In the genomic region with DNA sequence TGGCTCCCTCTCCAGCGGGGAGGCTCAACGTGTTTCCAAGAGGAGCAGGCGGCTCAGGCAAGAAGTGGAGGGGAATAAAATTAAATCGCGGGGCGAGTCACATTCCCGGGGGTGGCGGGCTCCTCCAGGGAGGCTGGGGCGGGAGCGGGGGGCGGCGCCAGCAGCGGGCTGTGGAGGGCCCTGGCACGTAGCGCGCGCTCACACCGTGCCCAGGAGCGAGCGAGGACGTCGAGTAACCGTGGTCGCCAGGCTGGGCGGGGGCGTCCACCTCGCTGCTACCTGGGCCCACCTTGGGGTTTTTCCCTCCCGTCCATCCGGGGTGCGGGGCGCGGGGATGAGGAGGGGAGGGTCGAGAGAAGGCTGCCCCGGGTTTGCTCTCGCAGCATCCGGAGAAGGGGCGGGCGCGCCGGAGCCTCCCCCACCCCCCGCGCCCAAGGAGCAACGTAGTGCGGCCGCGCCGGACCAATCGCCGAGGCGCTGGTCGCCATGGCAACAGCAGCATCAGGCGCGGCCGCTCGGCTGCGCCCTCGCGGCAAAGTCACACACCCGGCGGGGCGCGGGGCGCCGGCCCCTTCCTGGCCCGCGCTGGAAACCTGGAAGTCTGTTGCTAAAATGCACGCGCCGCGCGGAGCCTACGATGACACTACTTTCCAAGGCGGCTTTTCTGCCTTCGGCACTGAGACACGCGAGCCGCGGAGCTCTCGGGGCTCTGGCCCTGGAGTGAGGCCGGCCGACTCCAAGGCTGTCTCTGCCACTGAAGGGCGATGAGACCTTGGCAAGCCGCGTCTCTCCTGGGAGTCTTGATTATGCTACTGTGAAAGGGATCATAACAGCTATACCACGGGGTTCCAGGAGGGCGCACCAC, we compare ENCODE assay signal across 8 cellular contexts. TPM values are rescaled to one million over a fixed set of nuclear protein-coding genes. Genes with fewer than 3 reads are reported as not detected.
DNase-seq lines count a peak whose midpoint lies in the region; ATAC-seq lines count a peak whose summit lies in the region.

A gene (minus strand): TSS at position 388 of the 865 bp plus-strand sequence. CDS start 415 bp downstream, outside the sequence.

- peak; percentile 45 for ATAC-seq in HG03108 (IDR thresholded peaks at IDR 0.05; ENCODE audit: unreplicated experiment)

- intact Hi-C loops in T-helper 2 cell treated with Interferon-gamma antibody and Interleukin-4, amounts not matched to agents 100 ng/mL and 5 ng/mL, for 36 hours (cut with micrococcal nuclease), result no loop called here

- DNase-seq in DMS153 (lab: John Stamatoyannopoulos, UW) (peak; percentile 43), DMS153 treated with DMSO at 0.1 percent for 48 hours (lab: John Stamatoyannopoulos, UW; ENCODE audit: unreplicated experiment) (no peak), astrocyte of the hippocampus (ENCODE audit: low read depth, low spot score) (peak; percentile 79), iris pigment epithelial cell (ENCODE audit: low read depth) (peak; percentile 11), hepatic stellate cell (ENCODE audit: low spot score) (no peak)
- DNase-seq in stimulated activated CD4-positive, alpha-beta T cell treated with anti-CD3 and anti-CD28 coated beads, Interleukin-15, amount 100 ng/mL, for 24 hours, result peak; percentile 86

RNA-seq across cellular contexts. Expression of the gene that starts here (rescaled TPM):
- 46.0 and 50.3 TPM in 2 replicates for total RNA-seq in T-helper 2 cell treated with Interferon-gamma antibody and Interleukin-4, amounts not matched to agents 100 ng/mL and 5 ng/mL, for 36 hours

Comparison
In these comparisons a context has a peak if more than half of its experiments do, and no peak if none do; other contexts are left out.
1. DNase-seq: peak in DMS153 (single experiment), astrocyte of the hippocampus (single experiment), iris pigment epithelial cell (single experiment) and stimulated activated CD4-positive, alpha-beta T cell treated with anti-CD3 and anti-CD28 coated beads, Interleukin-15, amount 100 ng/mL, for 24 hours (single experiment); none in DMS153 treated with DMSO at 0.1 percent for 48 hours (single experiment) and hepatic stellate cell (single experiment).